1 cellular context compared by ENCODE assay signal in genomic region chr1:115210302-115210711, GRCh38.
TF ChIP-seq lines count a peak whose summit lies in the region.

No MANE protein-coding gene starts in this region.

TF ChIP-seq in GM23338, 12 proteins besides CTCF, POLR2A, EP300 and RAD21 (continued from another document):
- TF ChIP-seq ZNF462 (CRISPR knock-in tag; IDR thresholded peaks at IDR 0.05) (no peak), ETS1 (IDR thresholded peaks at IDR 0.05) (no peak)
